ENCODE assay signal across 22 cellular contexts in the genomic region with DNA sequence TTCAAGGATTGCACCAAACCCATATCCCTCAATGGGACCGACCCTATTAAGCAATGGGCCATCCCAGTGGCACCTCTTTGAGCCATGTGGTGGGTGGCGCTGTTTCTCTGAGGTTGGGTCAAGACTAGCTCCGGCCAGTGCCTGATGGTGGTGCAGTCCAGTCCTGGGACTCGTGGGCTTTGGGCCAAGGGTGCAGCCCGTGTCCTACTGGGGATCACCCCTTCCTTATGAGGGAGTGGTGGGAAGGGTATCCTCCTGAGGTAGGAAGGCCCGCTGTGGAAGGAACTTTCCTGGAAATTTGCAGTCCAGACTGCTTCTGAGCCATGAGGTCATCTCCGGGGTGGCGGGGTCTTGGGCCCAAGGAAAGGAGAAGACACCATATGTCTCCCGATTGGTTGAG.
DNase-seq lines count a peak whose midpoint lies in the region; ATAC-seq and TF ChIP-seq lines count a peak whose summit lies in the region.
"Had no signal": no experiment of that assay in that cellular context is flagged by ENCODE, and none has a peak within 500 bp of the region (broad histone marks: within the 10 kb centered on the region; RNA-seq: fewer than 3 reads in every experiment).

No MANE protein-coding gene starts in this region.

- DNase-seq in left cardiac atrium (peak; percentile 14), cardiac septum (ENCODE audit: low spot score) (no peak), left ventricle myocardium superior (peak; percentile 14), posterior vena cava (ENCODE audit: low spot score) (peak; percentile 24), HPDE6-E6E7 (ENCODE audit: extremely low spot score) (no peak), HFFc6 (no peak)
- DNase-seq in effector CD4-positive, alpha-beta T cell = no peak
- DNase-seq: AML-193, COR-L47, DMS53, H9, MM.1S, NCI-H2029, NCI-H446, NCI-H524 treated with DMSO at 0.1 percent for 48 hours, NCI-H774, PC-3, SHP77 had no signal

- ATAC-seq in left cardiac atrium (no peak), left ventricle myocardium superior (no peak)
- ATAC-seq: A549, GM23338, PC-3 had no signal

- peaks cover 59% of the 10 kb centered on the region for H3K9me3 Mint-ChIP-seq in HFFc6

- H3K27ac Mint-ChIP-seq in HFFc6 = no peak overlapping the region
- H3K27ac Mint-ChIP-seq: CD4-positive, alpha-beta memory T cell; GM23338; H9; IgD-negative memory B cell had no signal

- H3K4me3 Mint-ChIP-seq in HFFc6 = no peak overlapping the region
- H3K4me3 Mint-ChIP-seq: CD4-positive, alpha-beta memory T cell; GM23338; H9; IgD-negative memory B cell had no signal

- TF ChIP-seq CTCF in HFFc6 (IDR thresholded peaks at IDR 0.05) = no peak

- intact Hi-C loops in left cardiac atrium (cut with DNase I) (no loop called here), cardiac septum (cut with DNase I) (no loop called here), left ventricle myocardium superior (cut with micrococcal nuclease) (no loop called here), posterior vena cava (cut with DNase I) (no loop called here)

- H3K27me3 Mint-ChIP-seq in HFFc6 (ENCODE audit: insufficient read depth) = peaks cover 4% of the 10 kb centered on the region; the same call in 1 of the 2 replicates
- H3K27me3 Mint-ChIP-seq: CD4-positive, alpha-beta memory T cell; IgD-negative memory B cell had no signal

- H3K4me1 Mint-ChIP-seq in HFFc6 (ENCODE audit: low read depth) = no peaks in the 10 kb centered on the region
- H3K4me1 Mint-ChIP-seq: CD4-positive, alpha-beta memory T cell; GM23338; H9; IgD-negative memory B cell had no signal

- H3K36me3 Mint-ChIP-seq in HFFc6 (ENCODE audit: low read depth) = no peaks in the 10 kb centered on the region
- H3K36me3 Mint-ChIP-seq: CD4-positive, alpha-beta memory T cell; IgD-negative memory B cell had no signal

Comparison
In these comparisons a context has a peak if more than half of its experiments do, and no peak if none do; other contexts are left out.
1. DNase-seq: peak in left cardiac atrium (single experiment), left ventricle myocardium superior (single experiment) and posterior vena cava (single experiment); none in cardiac septum (single experiment), effector CD4-positive, alpha-beta T cell (single experiment), HPDE6-E6E7 (single experiment) and HFFc6 (single experiment).